In the genomic region with DNA sequence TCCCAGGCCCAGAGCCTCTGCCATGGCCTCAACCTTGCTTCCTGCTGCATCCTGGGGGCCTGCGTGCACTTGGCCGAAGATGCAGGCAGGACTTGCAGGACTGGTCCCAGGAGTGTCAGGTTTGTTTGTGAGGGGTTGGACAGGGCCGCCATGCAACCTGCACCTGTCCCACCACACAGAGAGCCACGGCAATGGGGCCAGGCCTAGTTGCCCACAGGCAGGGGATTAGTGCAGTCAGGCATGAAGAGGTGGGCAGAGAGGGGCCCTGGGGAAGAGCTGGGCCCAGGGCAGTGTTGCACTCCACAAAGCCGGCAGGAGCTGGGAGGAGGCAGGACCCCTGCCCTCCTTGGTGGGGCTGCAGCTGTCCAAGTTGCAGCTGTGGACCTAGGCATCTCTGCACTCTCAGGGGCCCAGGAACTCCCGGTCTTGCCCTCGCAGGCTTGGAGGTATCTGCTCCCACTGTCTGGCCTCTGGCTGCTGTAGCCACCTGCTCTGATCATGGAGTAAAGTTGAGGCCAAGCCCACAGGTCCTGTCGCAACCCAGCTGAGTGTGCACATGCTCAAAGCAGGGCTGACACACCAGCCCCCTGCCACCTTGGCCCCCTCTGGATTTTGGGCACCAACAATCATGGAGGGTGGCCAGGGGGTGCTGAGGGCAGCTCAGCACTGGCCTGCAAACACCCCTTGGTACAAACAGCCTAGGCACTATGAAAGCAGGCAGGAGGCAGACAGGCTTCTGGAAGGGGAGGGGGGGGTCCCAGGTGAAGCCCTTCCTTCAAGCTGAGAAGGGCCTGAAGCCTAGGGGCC, we compare ENCODE assay signal across 30 cellular contexts.
"Had no signal": no experiment of that assay in that cellular context is flagged by ENCODE, and none has a peak within 500 bp of the region (broad histone marks: within the 10 kb centered on the region; RNA-seq: fewer than 3 reads in every experiment).

No MANE protein-coding gene starts in this region.

- H3K9me3 Mint-ChIP-seq: activated naive CD8-positive, alpha-beta T cell treated with anti-CD3 and anti-CD28 coated beads for 36 hours; activated T-helper 1 cell treated with anti-CD3 and anti-CD28 coated beads, Interleukin-12 subunit alpha, Interleukin-12 subunit beta, Interleukin-2, Interleukin-4 antibody, amounts not matched to agents 30 ng/mL and 10 ng/mL and 1 ng/mL, durations not matched to agents 14 hours and 24 hours and 36 hours; neural crest cell had no signal

- H3K27ac Mint-ChIP-seq: activated naive CD4-positive, alpha-beta T cell treated with anti-CD3 and anti-CD28 coated beads for 36 hours; activated naive CD8-positive, alpha-beta T cell treated with anti-CD3 and anti-CD28 coated beads for 36 hours; activated T-helper 1 cell treated with anti-CD3 and anti-CD28 coated beads, Interleukin-12 subunit alpha, Interleukin-12 subunit beta, Interleukin-2, Interleukin-4 antibody, amounts not matched to agents 30 ng/mL and 10 ng/mL and 1 ng/mL, durations not matched to agents 14 hours and 24 hours and 36 hours; memory B cell; naive thymus-derived CD8-positive, alpha-beta T cell; T-helper 17 cell had no signal

- H3K27me3 Mint-ChIP-seq: activated naive CD8-positive, alpha-beta T cell treated with anti-CD3 and anti-CD28 coated beads for 36 hours; memory B cell; naive thymus-derived CD8-positive, alpha-beta T cell; T-helper 17 cell had no signal

- H3K4me3 Mint-ChIP-seq: activated naive CD4-positive, alpha-beta T cell treated with anti-CD3 and anti-CD28 coated beads for 36 hours; activated naive CD8-positive, alpha-beta T cell treated with anti-CD3 and anti-CD28 coated beads for 36 hours; activated T-helper 1 cell treated with anti-CD3 and anti-CD28 coated beads, Interleukin-12 subunit alpha, Interleukin-12 subunit beta, Interleukin-2, Interleukin-4 antibody, amounts not matched to agents 30 ng/mL and 10 ng/mL and 1 ng/mL, durations not matched to agents 14 hours and 24 hours and 36 hours; memory B cell; naive thymus-derived CD8-positive, alpha-beta T cell; neural crest cell; T-helper 17 cell had no signal

- H3K36me3 ChIP-seq: adrenal gland, brain microvascular endothelial cell, gastroesophageal sphincter, right atrium auricular region, thyroid gland, WERI-Rb-1 had no signal

- H3K27ac ChIP-seq: adrenal gland, brain microvascular endothelial cell, gastroesophageal sphincter, hepatocyte, parathyroid adenoma, right atrium auricular region, thyroid gland, WERI-Rb-1 had no signal

- H3K36me3 Mint-ChIP-seq: activated naive CD8-positive, alpha-beta T cell treated with anti-CD3 and anti-CD28 coated beads for 36 hours; memory B cell; naive thymus-derived CD8-positive, alpha-beta T cell had no signal

- H3K4me1 Mint-ChIP-seq: activated naive CD8-positive, alpha-beta T cell treated with anti-CD3 and anti-CD28 coated beads for 36 hours; memory B cell; naive thymus-derived CD8-positive, alpha-beta T cell; T-helper 17 cell had no signal

- H3K27me3 ChIP-seq: adrenal gland, brain microvascular endothelial cell, gastroesophageal sphincter, hepatocyte, right atrium auricular region, thyroid gland had no signal

- ATAC-seq: activated CD4-positive, CD25-positive, alpha-beta regulatory T cell treated with anti-CD3 and anti-CD28 coated beads, Interleukin-2, amount 50 U/mL, for 24 hours; gastroesophageal sphincter; left colon; naive thymus-derived CD8-positive, alpha-beta T cell; T-helper 17 cell had no signal

- H3K9me3 ChIP-seq: adrenal gland, thyroid gland had no signal

- H3K4me3 ChIP-seq: adrenal gland, gastroesophageal sphincter, hepatocyte, right atrium auricular region, thyroid gland had no signal

- H3K4me1 ChIP-seq: adrenal gland, gastroesophageal sphincter, parathyroid adenoma, right atrium auricular region, thyroid gland had no signal

- DNase-seq: activated CD4-positive, alpha-beta T cell treated with anti-CD3 and anti-CD28 coated beads for 48 hours; activated CD4-positive, alpha-beta T cell treated with anti-CD3 and anti-CD28 coated beads, Interleukin-2, amount 50 U/mL, for 48 hours; activated CD8-positive, alpha-beta memory T cell treated with anti-CD3 and anti-CD28 coated beads for 24 hours; activated effector memory CD4-positive, alpha-beta T cell treated with anti-CD3 and anti-CD28 coated beads, Interleukin-2, amount 50 U/mL, for 16 hours; activated naive CD4-positive, alpha-beta T cell treated with anti-CD3 and anti-CD28 coated beads for 36 hours; activated naive CD8-positive, alpha-beta T cell treated with anti-CD3 and anti-CD28 coated beads for 36 hours; adrenal gland; brain microvascular endothelial cell; dermis blood vessel endothelial cell; effector CD8-positive, alpha-beta T cell; erythroblast; islet precursor cell; left colon; naive thymus-derived CD8-positive, alpha-beta T cell; occipital lobe; stimulated activated CD4-positive, alpha-beta T cell treated with anti-CD3 and anti-CD28 coated beads, Interleukin-15, amount 100 ng/mL, for 24 hours; stimulated activated CD4-positive, alpha-beta T cell treated with anti-CD3 and anti-CD28 coated beads, Interleukin-2, amount 100 ng/mL, for 24 hours; stimulated activated naive CD4-positive, alpha-beta T cell treated with Interleukin-2 at 50 U/mL for 16 hours; T-helper 17 cell; T1000; thyroid gland; WERI-Rb-1 had no signal
